Comparison of ENCODE assay signal across 15 cellular contexts in genomic region chr2:19119326-19120001, GRCh38.
"Had no signal": no experiment of that assay in that cellular context is flagged by ENCODE, and none has a peak within 500 bp of the region (broad histone marks: within the 10 kb centered on the region; RNA-seq: fewer than 3 reads in every experiment).

No MANE protein-coding gene starts in this region.

- ATAC-seq: activated T-cell treated with anti-CD3 and anti-CD28 coated beads, Interleukin-2, amount 50 U/mL, for 4 hours; gastrocnemius medialis; left cardiac atrium; natural killer cell treated with Interleukin-12 subunit alpha and Interleukin-12 subunit beta and Interleukin-15 and Interleukin-18, amount 100 ng/mL, for 72 hours had no signal

- DNase-seq: activated CD4-positive, alpha-beta T cell treated with anti-CD3 and anti-CD28 coated beads, Interleukin-2, amount 50 U/mL, for 48 hours; activated CD4-positive, CD25-positive, alpha-beta regulatory T cell treated with anti-CD3 and anti-CD28 coated beads, Interleukin-2, amount 50 U/mL, for 72 hours; activated gamma-delta T cell treated with Interleukin-2 at 50 U/mL for 16 hours; activated naive CD8-positive, alpha-beta T cell treated with anti-CD3 and anti-CD28 coated beads for 36 hours; activated T-cell treated with anti-CD3 and anti-CD28 coated beads, Interleukin-2, amount 50 U/mL, for 4 hours; colonic mucosa; effector CD8-positive, alpha-beta T cell; gastrocnemius medialis; left cardiac atrium; stimulated activated CD4-positive, alpha-beta T cell treated with anti-CD3 and anti-CD28 coated beads, Interleukin-15, amount 100 ng/mL, for 24 hours; SW 1271; transverse colon had no signal

- H3K9me3 Mint-ChIP-seq: activated naive CD8-positive, alpha-beta T cell treated with anti-CD3 and anti-CD28 coated beads for 36 hours; activated T-cell treated with anti-CD3 and anti-CD28 coated beads, Interleukin-2, amount 50 U/mL, for 4 hours had no signal

- H3K36me3 ChIP-seq: ascending aorta, colonic mucosa, gastrocnemius medialis, transverse colon had no signal

- H3K27ac Mint-ChIP-seq: activated naive CD8-positive, alpha-beta T cell treated with anti-CD3 and anti-CD28 coated beads for 36 hours; natural killer cell treated with Interleukin-12 subunit alpha and Interleukin-12 subunit beta and Interleukin-15 and Interleukin-18, amount 100 ng/mL, for 72 hours had no signal

- H3K27me3 Mint-ChIP-seq: activated naive CD8-positive, alpha-beta T cell treated with anti-CD3 and anti-CD28 coated beads for 36 hours; natural killer cell treated with Interleukin-12 subunit alpha and Interleukin-12 subunit beta and Interleukin-15 and Interleukin-18, amount 100 ng/mL, for 72 hours had no signal

- H3K4me3 ChIP-seq: ascending aorta, colonic mucosa, gastrocnemius medialis, lung, transverse colon had no signal

- H3K4me1 ChIP-seq: ascending aorta, colonic mucosa, gastrocnemius medialis, transverse colon had no signal

- H3K4me3 Mint-ChIP-seq: activated naive CD8-positive, alpha-beta T cell treated with anti-CD3 and anti-CD28 coated beads for 36 hours; activated T-cell treated with anti-CD3 and anti-CD28 coated beads, Interleukin-2, amount 50 U/mL, for 4 hours; natural killer cell treated with Interleukin-12 subunit alpha and Interleukin-12 subunit beta and Interleukin-15 and Interleukin-18, amount 100 ng/mL, for 72 hours had no signal

- H3K36me3 Mint-ChIP-seq: activated naive CD8-positive, alpha-beta T cell treated with anti-CD3 and anti-CD28 coated beads for 36 hours; natural killer cell treated with Interleukin-12 subunit alpha and Interleukin-12 subunit beta and Interleukin-15 and Interleukin-18, amount 100 ng/mL, for 72 hours had no signal

- H3K27ac ChIP-seq: ascending aorta, colonic mucosa, gastrocnemius medialis, transverse colon had no signal

- H3K4me1 Mint-ChIP-seq: activated naive CD8-positive, alpha-beta T cell treated with anti-CD3 and anti-CD28 coated beads for 36 hours had no signal

- H3K9me3 ChIP-seq: ascending aorta, colonic mucosa, gastrocnemius medialis, transverse colon had no signal

- H3K27me3 ChIP-seq: ascending aorta, colonic mucosa, gastrocnemius medialis, transverse colon had no signal
